ENCODE assay signal across 12 cellular contexts in the genomic region with DNA sequence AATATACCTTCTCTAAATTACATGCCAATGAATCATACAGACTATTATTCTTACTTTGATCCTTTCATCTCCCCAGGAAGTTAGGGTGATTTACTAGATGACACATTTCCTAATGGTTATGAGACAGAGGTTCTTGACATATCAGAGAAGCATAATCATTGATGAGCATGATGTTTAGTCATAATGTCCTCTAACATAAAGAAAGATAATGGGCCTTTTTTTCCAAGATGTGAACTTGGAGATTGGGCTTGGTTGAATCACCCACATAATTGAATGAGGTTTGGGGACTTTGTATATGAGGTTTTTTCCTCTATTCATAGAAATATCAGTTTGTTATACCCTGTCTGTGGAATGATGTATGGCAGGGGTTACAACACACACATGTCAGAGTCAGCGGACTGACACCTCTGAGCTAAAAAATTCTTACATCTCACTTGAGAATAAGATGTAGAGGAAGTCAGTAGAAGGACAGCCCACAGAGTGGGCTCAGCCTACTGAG.
A peak's percentile ranks its signal among the peaks of the same experiment; 100 is the strongest.
DNase-seq lines count a peak whose midpoint lies in the region; ATAC-seq, FAIRE-seq and TF ChIP-seq lines count a peak whose summit lies in the region.
"Had no signal": no experiment of that assay in that cellular context is flagged by ENCODE, and none has a peak within 500 bp of the region (broad histone marks: within the 10 kb centered on the region; RNA-seq: fewer than 3 reads in every experiment).

No MANE protein-coding gene starts in this region.

- TF ChIP-seq POLR2A in HepG2 (IDR thresholded peaks at IDR 0.05; ENCODE audit: insufficient read depth in 1 of 2, low read depth in 2 of 2, low read length in 2 of 2) (no peak), right lobe of liver (IDR thresholded peaks at IDR 0.05) (no peak)

- 87% methylated on average over 1 of the region's 1 CpG for WGBS in HepG2 (ENCODE audit: low lambda C conversion rate)
- 90% methylated on average over 1 of the region's 1 CpG for WGBS in right lobe of liver (ENCODE audit: insufficient coverage, low coverage, low lambda C conversion rate, missing lambda C conversion rate)

- ATAC-seq in HepG2 (no peak), right lobe of liver (no peak)

- intact Hi-C loops in HepG2 (cut with micrococcal nuclease; ENCODE audit: unreplicated experiment), result no loop called here
- intact Hi-C loops in right lobe of liver (cut with DNase I), result no loop called here

- H3K79me2 ChIP-seq in HepG2 (ENCODE audit: insufficient read depth, low read length) (no peaks in the 10 kb centered on the region), fibroblast of lung (ENCODE audit: control insufficient read depth, insufficient read depth, low read length) (no peaks in the 10 kb centered on the region)

- in situ Hi-C loops in HepG2 (cut with HindIII; ENCODE audit: extremely low pct_ligation_motif_present, low pct_unique_long_range_greater_than_20kb), result no loop called here

- H3K4me2 ChIP-seq in HepG2 (ENCODE audit: low read depth, low read length) (no peak overlapping the region), fibroblast of lung (ENCODE audit: extremely low read depth, insufficient read depth, low read length) (no peak overlapping the region)

- no peak for FAIRE-seq in HepG2 (lab: Jason Lieb, UNC)
- FAIRE-seq in urothelium cell line (lab: Jason Lieb, UNC), result peak; percentile 86

- TF ChIP-seq EP300 in HepG2 (IDR thresholded peaks at IDR 0.05; ENCODE audit: low read depth in 2 of 2, low read length in 2 of 2), result no peak
- TF ChIP-seq EP300 in HepG2 (CRISPR knock-in tag; IDR thresholded peaks at IDR 0.05; ENCODE audit: borderline replicate concordance), result no peak

- no TSS peak for BruUV-seq in HepG2 (replicated peaks; lab: Mats Ljungman, UMichigan)

- no peaks in the 10 kb centered on the region for H3K27me3 ChIP-seq in HepG2 (ENCODE audit: control insufficient read depth in 1 of 2, insufficient read depth in 2 of 2, low read length in 2 of 2)
- no peaks in the 10 kb centered on the region for H3K27me3 ChIP-seq in right lobe of liver
- H3K27me3 ChIP-seq in fibroblast of lung (ENCODE audit: control insufficient read depth, insufficient read depth, low read length), result no peaks in the 10 kb centered on the region
- H3K27me3 ChIP-seq: BLaER1 treated with 17β-estradiol and CSF1 and Interleukin-3, amounts not matched to agents 10 nM and 100 nM had no signal

- POLR2A ChIA-PET in HepG2 (lab: Yijun Ruan, JAX), result no interaction called here

- H3K9me3 ChIP-seq in HepG2 (ENCODE audit: low read length) (no peaks in the 10 kb centered on the region), right lobe of liver (no peaks in the 10 kb centered on the region), SK-N-MC (ENCODE audit: low read depth, low read length) (no peaks in the 10 kb centered on the region), fibroblast of lung (ENCODE audit: control insufficient read depth, insufficient read depth, low read depth, low read length) (no peaks in the 10 kb centered on the region)
- H3K9me3 ChIP-seq: left ventricle myocardium inferior had no signal

- DNase-seq in HepG2 (ENCODE audit: low spot score), result peak; percentile 51
- DNase-seq in right lobe of liver, result no peak
- DNase-seq in SK-N-MC (ENCODE audit: low read depth, low spot score), result no peak
- peak; percentile 53 to 98 for DNase-seq in fibroblast of lung (ENCODE audit: low read depth in 2 of 2)
- peak; percentile 66 for DNase-seq in urothelium cell line (ENCODE audit: low spot score)
- no peak for DNase-seq in NCI-H1048 (lab: John Stamatoyannopoulos, UW)
- no peak for DNase-seq in NCI-H774 (lab: John Stamatoyannopoulos, UW)
- no peak for DNase-seq in GM19238 (ENCODE audit: insufficient read length, low spot score)
- DNase-seq: activated naive CD8-positive, alpha-beta T cell treated with anti-CD3 and anti-CD28 coated beads, Interleukin-2, amount 10 ng/mL, durations not matched to agents 7 days and 5 days; left ventricle myocardium inferior; NCI-H82 had no signal

- TF ChIP-seq CTCF in HepG2 (CRISPR knock-in tag; IDR thresholded peaks at IDR 0.05), result no peak
- no peak for TF ChIP-seq CTCF in right lobe of liver (IDR thresholded peaks at IDR 0.05)
- no peak for TF ChIP-seq CTCF in fibroblast of lung (conservative IDR thresholded peaks at IDR 0.05 in 1 of 2, IDR thresholded peaks at IDR 0.05 in 1 of 2; ENCODE audit: low read depth in 1 of 2, low read length in 2 of 2)

- no peak overlapping the region for H2AFZ ChIP-seq in HepG2 (ENCODE audit: low read length)
- no peak overlapping the region for H2AFZ ChIP-seq in fibroblast of lung (ENCODE audit: low read length)

- H3K4me1 ChIP-seq in HepG2 (ENCODE audit: insufficient read depth, low read length) (no peaks in the 10 kb centered on the region), right lobe of liver (no peaks in the 10 kb centered on the region), fibroblast of lung (ENCODE audit: control insufficient read depth, extremely low read depth, insufficient read depth, low read length) (peaks cover 16% of the 10 kb centered on the region)
- H3K4me1 ChIP-seq: left ventricle myocardium inferior had no signal

- no peak for TF ChIP-seq RAD21 in HepG2 (CRISPR knock-in tag; IDR thresholded peaks at IDR 0.05)

- no peak overlapping the region for H3K27ac ChIP-seq in HepG2 (ENCODE audit: extremely low read length, insufficient read depth, low read length)
- no peak overlapping the region for H3K27ac ChIP-seq in right lobe of liver
- peak overlapping the region; percentile 74; the same call in 1 of the 2 replicates for H3K27ac ChIP-seq in SK-N-MC
- peak overlapping the region; percentile 86 for H3K27ac ChIP-seq in fibroblast of lung (ENCODE audit: insufficient read depth, low read length)
- H3K27ac ChIP-seq: BLaER1 treated with 17β-estradiol and CSF1 and Interleukin-3, amounts not matched to agents 10 nM and 100 nM; left ventricle myocardium inferior had no signal

- H3K4me3 ChIP-seq in HepG2 (replicated peaks in 1 of 3; ENCODE audit: insufficient read depth in 1 of 3, low read depth in 2 of 3, low read length in 3 of 3) (no peak overlapping the region), right lobe of liver (no peak overlapping the region), SK-N-MC (no peak overlapping the region), fibroblast of lung (replicated peaks in 1 of 4; ENCODE audit: control extremely low read depth in 1 of 4, insufficient read depth in 1 of 4, low read depth in 3 of 4, low read length in 4 of 4) (no peak overlapping the region)
- H3K4me3 ChIP-seq: BLaER1 treated with 17β-estradiol and CSF1 and Interleukin-3, amounts not matched to agents 10 nM and 100 nM; left ventricle myocardium inferior had no signal

- H3K9ac ChIP-seq in HepG2 (ENCODE audit: insufficient read depth, low read depth, low read length) (no peak overlapping the region), SK-N-MC (ENCODE audit: insufficient read length) (peak overlapping the region; percentile 27), fibroblast of lung (ENCODE audit: insufficient read depth, low read length) (no peak overlapping the region)
- H3K9ac ChIP-seq: BLaER1 treated with 17β-estradiol and CSF1 and Interleukin-3, amounts not matched to agents 10 nM and 100 nM had no signal

- H4K20me1 ChIP-seq in HepG2 (ENCODE audit: insufficient read depth, low read length) (no peaks in the 10 kb centered on the region), fibroblast of lung (ENCODE audit: control insufficient read depth, extremely low read depth, insufficient read depth, low read length) (no peaks in the 10 kb centered on the region)
- H4K20me1 ChIP-seq: BLaER1 treated with 17β-estradiol and CSF1 and Interleukin-3, amounts not matched to agents 10 nM and 100 nM had no signal

- no peaks in the 10 kb centered on the region for H3K36me3 ChIP-seq in HepG2 (replicated peaks in 1 of 2; ENCODE audit: control insufficient read depth in 1 of 2, insufficient read depth in 2 of 2, low read length in 2 of 2)
- no peaks in the 10 kb centered on the region for H3K36me3 ChIP-seq in right lobe of liver
- H3K36me3 ChIP-seq in SK-N-MC (ENCODE audit: insufficient read depth, low read length), result no peaks in the 10 kb centered on the region
- no peaks in the 10 kb centered on the region for H3K36me3 ChIP-seq in fibroblast of lung (ENCODE audit: control insufficient read depth, insufficient read depth, low read length)
- H3K36me3 ChIP-seq: BLaER1 treated with 17β-estradiol and CSF1 and Interleukin-3, amounts not matched to agents 10 nM and 100 nM; left ventricle myocardium inferior had no signal

- CTCF ChIA-PET in HepG2 (lab: Yijun Ruan, JAX; ENCODE audit: low intra/inter-chr PET ratio, low total read pairs), result no interaction called here

TF ChIP-seq in HepG2, 621 proteins besides CTCF, POLR2A, EP300 and RAD21 (continues in another document):
- TF ChIP-seq TOPORS (CRISPR knock-in tag; IDR thresholded peaks at IDR 0.05) (no peak), MIER3 (CRISPR knock-in tag; IDR thresholded peaks at IDR 0.05; ENCODE audit: borderline replicate concordance) (no peak), ZNF296 (CRISPR knock-in tag; conservative IDR thresholded peaks at IDR 0.05) (no peak), ZNF619 (CRISPR knock-in tag; IDR thresholded peaks at IDR 0.05) (no peak), ZBTB38 (CRISPR knock-in tag; IDR thresholded peaks at IDR 0.05) (no peak)
- TF ChIP-seq, protein P1, sequence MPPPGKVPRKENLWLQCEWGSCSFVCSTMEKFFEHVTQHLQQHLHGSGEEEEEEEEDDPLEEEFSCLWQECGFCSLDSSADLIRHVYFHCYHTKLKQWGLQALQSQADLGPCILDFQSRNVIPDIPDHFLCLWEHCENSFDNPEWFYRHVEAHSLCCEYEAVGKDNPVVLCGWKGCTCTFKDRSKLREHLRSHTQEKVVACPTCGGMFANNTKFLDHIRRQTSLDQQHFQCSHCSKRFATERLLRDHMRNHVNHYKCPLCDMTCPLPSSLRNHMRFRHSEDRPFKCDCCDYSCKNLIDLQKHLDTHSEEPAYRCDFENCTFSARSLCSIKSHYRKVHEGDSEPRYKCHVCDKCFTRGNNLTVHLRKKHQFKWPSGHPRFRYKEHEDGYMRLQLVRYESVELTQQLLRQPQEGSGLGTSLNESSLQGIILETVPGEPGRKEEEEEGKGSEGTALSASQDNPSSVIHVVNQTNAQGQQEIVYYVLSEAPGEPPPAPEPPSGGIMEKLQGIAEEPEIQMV (CRISPR knock-in tag; IDR thresholded peaks at IDR 0.05; ENCODE audit: low read depth), result no peak
- TF ChIP-seq, protein P2, sequence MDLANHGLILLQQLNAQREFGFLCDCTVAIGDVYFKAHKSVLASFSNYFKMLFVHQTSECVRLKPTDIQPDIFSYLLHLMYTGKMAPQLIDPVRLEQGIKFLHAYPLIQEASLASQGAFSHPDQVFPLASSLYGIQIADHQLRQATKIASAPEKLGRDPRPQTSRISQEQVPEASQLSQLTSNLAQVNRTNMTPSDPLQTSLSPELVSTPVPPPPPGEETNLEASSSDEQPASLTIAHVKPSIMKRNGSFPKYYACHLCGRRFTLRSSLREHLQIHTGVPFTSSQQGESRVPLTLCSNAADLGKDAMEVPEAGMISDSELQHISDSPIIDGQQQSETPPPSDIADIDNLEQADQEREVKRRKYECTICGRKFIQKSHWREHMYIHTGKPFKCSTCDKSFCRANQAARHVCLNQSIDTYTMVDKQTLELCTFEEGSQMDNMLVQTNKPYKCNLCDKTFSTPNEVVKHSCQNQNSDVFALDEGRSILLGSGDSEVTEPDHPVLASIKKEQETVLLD (CRISPR knock-in tag; IDR thresholded peaks at IDR 0.05; ENCODE audit: low read depth), result no peak

Comparison
In these comparisons a context has a peak if more than half of its experiments do, and no peak if none do; other contexts are left out.
1. DNase-seq: peak in HepG2 (single experiment), fibroblast of lung (2 of 2) and urothelium cell line (single experiment); none in right lobe of liver (0 of 3), SK-N-MC (single experiment), NCI-H1048 (single experiment), NCI-H774 (single experiment) and GM19238 (single experiment).
2. H3K27ac ChIP-seq: peak in SK-N-MC (single experiment) and fibroblast of lung (single experiment); none in HepG2 (single experiment) and right lobe of liver (0 of 3).